ENCODE assay signal across 1 cellular context in genomic region chr1:201648066-201648910, GRCh38.
TF ChIP-seq lines count a peak whose summit lies in the region.

No MANE protein-coding gene starts in this region.

TF ChIP-seq in HEK293, 187 proteins besides CTCF, POLR2A, EP300 and RAD21 (continued from another document and continues in another):
- TF ChIP-seq ZNF777 (tag by site-specific recombination; IDR thresholded peaks at IDR 0.05; ENCODE audit: borderline replicate concordance) (no peak), ZNF354C (tag by site-specific recombination; IDR thresholded peaks at IDR 0.05; ENCODE audit: borderline replicate concordance, low read depth) (no peak), ZNF311 (tag by site-specific recombination; IDR thresholded peaks at IDR 0.05; ENCODE audit: borderline replicate concordance) (no peak), GFI1B (tag by site-specific recombination; IDR thresholded peaks at IDR 0.05) (no peak), FEZF1 (tag by site-specific recombination; IDR thresholded peaks at IDR 0.05) (no peak), ZNF302 (tag by site-specific recombination; IDR thresholded peaks at IDR 0.05; ENCODE audit: low read depth) (no peak), ZNF488 (tag by site-specific recombination; IDR thresholded peaks at IDR 0.05) (no peak), ZBTB7A (tag by site-specific recombination; IDR thresholded peaks at IDR 0.05; ENCODE audit: low read depth) (no peak), WT1 (tag by site-specific recombination; IDR thresholded peaks at IDR 0.05) (no peak), HIC1 (tag by site-specific recombination; IDR thresholded peaks at IDR 0.05) (no peak), ZNF704 (tag by site-specific recombination; IDR thresholded peaks at IDR 0.05) (no peak), ZNF600 (tag by site-specific recombination; IDR thresholded peaks at IDR 0.05) (no peak), ZNF433 (tag by site-specific recombination; IDR thresholded peaks at IDR 0.05; ENCODE audit: low read depth) (no peak), ZBTB17 (tag by site-specific recombination; IDR thresholded peaks at IDR 0.05) (peak; percentile 67), PRDM1 (tag by site-specific recombination; IDR thresholded peaks at IDR 0.05) (peak; percentile 36; the same call in 1 of the 2 replicates), ZNF366 (tag by site-specific recombination; conservative IDR thresholded peaks at IDR 0.05) (0 out of 2 replicates have a peak, but pooled peaks have one; percentile 31), ZNF555 (tag by site-specific recombination; conservative IDR thresholded peaks at IDR 0.05) (no peak), ZBTB48 (tag by site-specific recombination; IDR thresholded peaks at IDR 0.05) (no peak), ZNF561 (tag by site-specific recombination; IDR thresholded peaks at IDR 0.05; ENCODE audit: borderline replicate concordance) (no peak), ZNF521 (tag by site-specific recombination; IDR thresholded peaks at IDR 0.05) (no peak), ZNF362 (tag by site-specific recombination; IDR thresholded peaks at IDR 0.05) (no peak), ZNF133 (tag by site-specific recombination; IDR thresholded peaks at IDR 0.05) (no peak), ZNF707 (tag by site-specific recombination; IDR thresholded peaks at IDR 0.05) (no peak), ZNF654 (tag by site-specific recombination; IDR thresholded peaks at IDR 0.05; ENCODE audit: low read depth) (no peak), ZBTB6 (tag by site-specific recombination; IDR thresholded peaks at IDR 0.05) (no peak), YY2 (tag by site-specific recombination; IDR thresholded peaks at IDR 0.05) (no peak), ZNF518A (tag by site-specific recombination; conservative IDR thresholded peaks at IDR 0.05; ENCODE audit: low read depth) (no peak), SALL2 (tag by site-specific recombination; IDR thresholded peaks at IDR 0.05; ENCODE audit: borderline replicate concordance) (no peak), ZBTB8A (tag by site-specific recombination; IDR thresholded peaks at IDR 0.05) (no peak), ZNF148 (tag by site-specific recombination; IDR thresholded peaks at IDR 0.05; ENCODE audit: borderline replicate concordance) (no peak), ZNF585B (tag by site-specific recombination; IDR thresholded peaks at IDR 0.05) (no peak), ZNF501 (tag by site-specific recombination; IDR thresholded peaks at IDR 0.05) (peak; percentile 29; the same call in 1 of the 2 replicates), ZNF560 (tag by site-specific recombination; IDR thresholded peaks at IDR 0.05; ENCODE audit: borderline replicate concordance) (no peak), ZNF112 (tag by site-specific recombination; IDR thresholded peaks at IDR 0.05) (no peak), ZFP69B (tag by site-specific recombination; IDR thresholded peaks at IDR 0.05) (no peak), ZNF580 (tag by site-specific recombination; IDR thresholded peaks at IDR 0.05) (no peak), ZNF629 (tag by site-specific recombination; IDR thresholded peaks at IDR 0.05) (no peak), PRDM10 (tag by site-specific recombination; IDR thresholded peaks at IDR 0.05) (peak; percentile 42; the same call in 1 of the 2 replicates)
